ENCODE assay signal across 9 cellular contexts in genomic region chr15:101407439-101407838, GRCh38.
A peak's percentile ranks its signal among the peaks of the same experiment; 100 is the strongest.
DNase-seq lines count a peak whose midpoint lies in the region; ATAC-seq and TF ChIP-seq lines count a peak whose summit lies in the region.
"Had no signal": no experiment of that assay in that cellular context is flagged by ENCODE, and none has a peak within 500 bp of the region (broad histone marks: within the 10 kb centered on the region; RNA-seq: fewer than 3 reads in every experiment).

No MANE protein-coding gene starts in this region.

- H3K4me3 Mint-ChIP-seq in activated naive CD8-positive, alpha-beta T cell treated with anti-CD3 and anti-CD28 coated beads, Interleukin-2, amount 50 U/mL, for 24 hours = no peak overlapping the region

- peaks cover 4% of the 10 kb centered on the region for H3K27me3 Mint-ChIP-seq in activated naive CD8-positive, alpha-beta T cell treated with anti-CD3 and anti-CD28 coated beads, Interleukin-2, amount 50 U/mL, for 24 hours

- H3K9me3 Mint-ChIP-seq in activated naive CD8-positive, alpha-beta T cell treated with anti-CD3 and anti-CD28 coated beads, Interleukin-2, amount 50 U/mL, for 24 hours = no peaks in the 10 kb centered on the region

- no peak overlapping the region for H3K27ac Mint-ChIP-seq in activated naive CD8-positive, alpha-beta T cell treated with anti-CD3 and anti-CD28 coated beads, Interleukin-2, amount 50 U/mL, for 24 hours

- no peaks in the 10 kb centered on the region for H3K36me3 Mint-ChIP-seq in activated naive CD8-positive, alpha-beta T cell treated with anti-CD3 and anti-CD28 coated beads, Interleukin-2, amount 50 U/mL, for 24 hours (ENCODE audit: low read depth)

- peak; percentile 8 for DNase-seq in activated naive CD8-positive, alpha-beta T cell treated with anti-CD3 and anti-CD28 coated beads, Interleukin-2, amount 50 U/mL, for 24 hours
- DNase-seq in RWPE1 (ENCODE audit: low spot score) = no peak
- DNase-seq in hippocampal formation (lab: John Stamatoyannopoulos, UW) = no peak
- no peak for DNase-seq in medulla oblongata (ENCODE audit: extremely low spot score)
- DNase-seq in NCI-H2107 treated with DMSO at 0.1 percent for 48 hours (lab: John Stamatoyannopoulos, UW; ENCODE audit: unreplicated experiment) = no peak
- DNase-seq: activated CD4-positive, alpha-beta T cell treated with anti-CD3 and anti-CD28 coated beads, Interleukin-2, amount 50 U/mL, for 48 hours had no signal

- no peak overlapping the region for H3K27ac ChIP-seq in RWPE1

- peaks cover 11% of the 10 kb centered on the region for H3K4me1 Mint-ChIP-seq in activated naive CD8-positive, alpha-beta T cell treated with anti-CD3 and anti-CD28 coated beads, Interleukin-2, amount 50 U/mL, for 24 hours

- ATAC-seq in GM18502 (IDR thresholded peaks at IDR 0.05; ENCODE audit: poor library complexity, unreplicated experiment) (peak; percentile 98), GM19463 (IDR thresholded peaks at IDR 0.05; ENCODE audit: unreplicated experiment) (peak; percentile 100), HG02981 (IDR thresholded peaks at IDR 0.05; ENCODE audit: unreplicated experiment) (peak; percentile 97)
- ATAC-seq in activated naive CD8-positive, alpha-beta T cell treated with anti-CD3 and anti-CD28 coated beads, Interleukin-2, amount 50 U/mL, for 24 hours = peak; percentile 96

- POLR2A ChIA-PET in RWPE1 (lab: Yijun Ruan, JAX; ENCODE audit: low non-redundant PET) = no interaction called here

- TF ChIP-seq CTCF in RWPE1 (conservative IDR thresholded peaks at IDR 0.05; ENCODE audit: low read depth) = no peak

- CTCF ChIA-PET in RWPE1 (lab: Yijun Ruan, JAX) = no interaction called here
